ENCODE assay signal across 1 cellular context in genomic region chr19:19106061-19106551, GRCh38.
TF ChIP-seq lines count a peak whose summit lies in the region.

No MANE protein-coding gene starts in this region.

TF ChIP-seq in GM23338, 12 proteins besides CTCF, POLR2A, EP300 and RAD21 (continued from another document):
- TF ChIP-seq, protein P1, sequence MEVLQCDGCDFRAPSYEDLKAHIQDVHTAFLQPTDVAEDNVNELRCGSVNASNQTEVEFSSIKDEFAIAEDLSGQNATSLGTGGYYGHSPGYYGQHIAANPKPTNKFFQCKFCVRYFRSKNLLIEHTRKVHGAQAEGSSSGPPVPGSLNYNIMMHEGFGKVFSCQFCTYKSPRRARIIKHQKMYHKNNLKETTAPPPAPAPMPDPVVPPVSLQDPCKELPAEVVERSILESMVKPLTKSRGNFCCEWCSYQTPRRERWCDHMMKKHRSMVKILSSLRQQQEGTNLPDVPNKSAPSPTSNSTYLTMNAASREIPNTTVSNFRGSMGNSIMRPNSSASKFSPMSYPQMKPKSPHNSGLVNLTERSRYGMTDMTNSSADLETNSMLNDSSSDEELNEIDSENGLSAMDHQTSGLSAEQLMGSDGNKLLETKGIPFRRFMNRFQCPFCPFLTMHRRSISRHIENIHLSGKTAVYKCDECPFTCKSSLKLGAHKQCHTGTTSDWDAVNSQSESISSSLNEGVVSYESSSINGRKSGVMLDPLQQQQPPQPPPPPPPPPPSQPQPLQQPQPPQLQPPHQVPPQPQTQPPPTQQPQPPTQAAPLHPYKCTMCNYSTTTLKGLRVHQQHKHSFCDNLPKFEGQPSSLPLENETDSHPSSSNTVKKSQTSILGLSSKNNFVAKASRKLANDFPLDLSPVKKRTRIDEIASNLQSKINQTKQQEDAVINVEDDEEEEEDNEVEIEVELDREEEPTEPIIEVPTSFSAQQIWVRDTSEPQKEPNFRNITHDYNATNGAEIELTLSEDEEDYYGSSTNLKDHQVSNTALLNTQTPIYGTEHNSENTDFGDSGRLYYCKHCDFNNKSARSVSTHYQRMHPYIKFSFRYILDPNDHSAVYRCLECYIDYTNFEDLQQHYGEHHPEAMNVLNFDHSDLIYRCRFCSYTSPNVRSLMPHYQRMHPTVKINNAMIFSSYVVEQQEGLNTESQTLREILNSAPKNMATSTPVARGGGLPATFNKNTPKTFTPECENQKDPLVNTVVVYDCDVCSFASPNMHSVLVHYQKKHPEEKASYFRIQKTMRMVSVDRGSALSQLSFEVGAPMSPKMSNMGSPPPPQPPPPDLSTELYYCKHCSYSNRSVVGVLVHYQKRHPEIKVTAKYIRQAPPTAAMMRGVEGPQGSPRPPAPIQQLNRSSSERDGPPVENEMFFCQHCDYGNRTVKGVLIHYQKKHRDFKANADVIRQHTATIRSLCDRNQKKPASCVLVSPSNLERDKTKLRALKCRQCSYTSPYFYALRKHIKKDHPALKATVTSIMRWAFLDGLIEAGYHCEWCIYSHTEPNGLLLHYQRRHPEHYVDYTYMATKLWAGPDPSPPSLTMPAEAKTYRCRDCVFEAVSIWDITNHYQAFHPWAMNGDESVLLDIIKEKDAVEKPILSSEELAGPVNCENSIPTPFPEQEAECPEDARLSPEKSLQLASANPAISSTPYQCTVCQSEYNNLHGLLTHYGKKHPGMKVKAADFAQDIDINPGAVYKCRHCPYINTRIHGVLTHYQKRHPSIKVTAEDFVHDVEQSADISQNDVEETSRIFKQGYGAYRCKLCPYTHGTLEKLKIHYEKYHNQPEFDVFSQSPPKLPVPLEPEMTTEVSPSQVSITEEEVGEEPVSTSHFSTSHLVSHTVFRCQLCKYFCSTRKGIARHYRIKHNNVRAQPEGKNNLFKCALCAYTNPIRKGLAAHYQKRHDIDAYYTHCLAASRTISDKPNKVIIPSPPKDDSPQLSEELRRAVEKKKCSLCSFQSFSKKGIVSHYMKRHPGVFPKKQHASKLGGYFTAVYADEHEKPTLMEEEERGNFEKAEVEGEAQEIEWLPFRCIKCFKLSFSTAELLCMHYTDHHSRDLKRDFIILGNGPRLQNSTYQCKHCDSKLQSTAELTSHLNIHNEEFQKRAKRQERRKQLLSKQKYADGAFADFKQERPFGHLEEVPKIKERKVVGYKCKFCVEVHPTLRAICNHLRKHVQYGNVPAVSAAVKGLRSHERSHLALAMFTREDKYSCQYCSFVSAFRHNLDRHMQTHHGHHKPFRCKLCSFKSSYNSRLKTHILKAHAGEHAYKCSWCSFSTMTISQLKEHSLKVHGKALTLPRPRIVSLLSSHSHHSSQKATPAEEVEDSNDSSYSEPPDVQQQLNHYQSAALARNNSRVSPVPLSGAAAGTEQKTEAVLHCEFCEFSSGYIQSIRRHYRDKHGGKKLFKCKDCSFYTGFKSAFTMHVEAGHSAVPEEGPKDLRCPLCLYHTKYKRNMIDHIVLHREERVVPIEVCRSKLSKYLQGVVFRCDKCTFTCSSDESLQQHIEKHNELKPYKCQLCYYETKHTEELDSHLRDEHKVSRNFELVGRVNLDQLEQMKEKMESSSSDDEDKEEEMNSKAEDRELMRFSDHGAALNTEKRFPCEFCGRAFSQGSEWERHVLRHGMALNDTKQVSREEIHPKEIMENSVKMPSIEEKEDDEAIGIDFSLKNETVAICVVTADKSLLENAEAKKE (CRISPR knock-in tag; IDR thresholded peaks at IDR 0.05): no peak
- TF ChIP-seq POLR2AphosphoS5 (IDR thresholded peaks at IDR 0.05; ENCODE audit: low read depth): no peak
- no peak for TF ChIP-seq JUNB (IDR thresholded peaks at IDR 0.05; ENCODE audit: unreplicated experiment)
- TF ChIP-seq, protein P2, sequence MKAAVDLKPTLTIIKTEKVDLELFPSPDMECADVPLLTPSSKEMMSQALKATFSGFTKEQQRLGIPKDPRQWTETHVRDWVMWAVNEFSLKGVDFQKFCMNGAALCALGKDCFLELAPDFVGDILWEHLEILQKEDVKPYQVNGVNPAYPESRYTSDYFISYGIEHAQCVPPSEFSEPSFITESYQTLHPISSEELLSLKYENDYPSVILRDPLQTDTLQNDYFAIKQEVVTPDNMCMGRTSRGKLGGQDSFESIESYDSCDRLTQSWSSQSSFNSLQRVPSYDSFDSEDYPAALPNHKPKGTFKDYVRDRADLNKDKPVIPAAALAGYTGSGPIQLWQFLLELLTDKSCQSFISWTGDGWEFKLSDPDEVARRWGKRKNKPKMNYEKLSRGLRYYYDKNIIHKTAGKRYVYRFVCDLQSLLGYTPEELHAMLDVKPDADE (IDR thresholded peaks at IDR 0.05): no peak
